ENCODE assay signal across 14 cellular contexts in the genomic region with DNA sequence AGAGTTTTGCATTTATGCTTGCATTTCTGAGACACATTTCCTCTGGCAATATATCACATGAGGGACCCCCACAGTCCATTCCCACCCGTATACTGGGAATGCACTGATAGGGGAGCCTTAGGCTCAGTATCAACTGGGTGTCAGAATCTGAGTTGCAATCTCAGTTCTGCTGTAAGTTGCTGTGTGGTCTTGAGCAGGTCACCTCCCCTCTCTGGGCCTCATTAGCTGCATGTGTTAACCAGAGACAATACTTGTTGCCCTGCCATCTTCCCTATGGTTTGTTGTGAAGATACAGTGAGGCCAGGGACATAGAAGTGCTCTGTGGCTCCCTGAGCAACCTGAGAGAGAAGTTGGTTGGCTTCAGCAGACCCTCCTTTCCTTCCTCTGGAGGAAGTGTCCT. TPM values are rescaled to one million over a fixed set of nuclear protein-coding genes. Genes with fewer than 3 reads are reported as not detected.
DNase-seq lines count a peak whose midpoint lies in the region; ATAC-seq and TF ChIP-seq lines count a peak whose summit lies in the region.
"Had no signal": no experiment of that assay in that cellular context is flagged by ENCODE, and none has a peak within 500 bp of the region (broad histone marks: within the 10 kb centered on the region; RNA-seq: fewer than 3 reads in every experiment).

No MANE protein-coding gene starts in this region.

- ATAC-seq in activated naive CD8-positive, alpha-beta T cell treated with anti-CD3 and anti-CD28 coated beads, Interleukin-2, amount 10 ng/mL, durations not matched to agents 7 days and 5 days (ENCODE audit: low read depth) = no peak
- no peak for ATAC-seq in activated naive CD8-positive, alpha-beta T cell treated with anti-CD3 and anti-CD28 coated beads, Interleukin-2, amount 50 U/mL, for 24 hours
- ATAC-seq: HepG2 had no signal

- H3K4me3 ChIP-seq in SJCRH30 (no peak overlapping the region), muscle layer of duodenum (ENCODE audit: low read depth in 1 of 2, low read length in 2 of 2) (no peak overlapping the region), BE2C (ENCODE audit: low read depth, low read length) (no peak overlapping the region)

- no peak overlapping the region for H3K4me3 Mint-ChIP-seq in activated naive CD8-positive, alpha-beta T cell treated with anti-CD3 and anti-CD28 coated beads, Interleukin-2, amount 10 ng/mL, durations not matched to agents 7 days and 5 days
- H3K4me3 Mint-ChIP-seq in activated naive CD8-positive, alpha-beta T cell treated with anti-CD3 and anti-CD28 coated beads, Interleukin-2, amount 50 U/mL, for 24 hours = no peak overlapping the region
- H3K4me3 Mint-ChIP-seq: B cell; CD4-positive, alpha-beta memory T cell had no signal

- H3K27ac ChIP-seq in SJCRH30 = peak overlapping the region; percentile 74; the same call in 1 of the 2 replicates
- H3K27ac ChIP-seq in muscle layer of duodenum (ENCODE audit: low read length) = peak overlapping the region; percentile 18
- H3K27ac ChIP-seq: C4-2B had no signal

- no peaks in the 10 kb centered on the region for H3K27me3 Mint-ChIP-seq in activated naive CD8-positive, alpha-beta T cell treated with anti-CD3 and anti-CD28 coated beads, Interleukin-2, amount 10 ng/mL, durations not matched to agents 7 days and 5 days
- no peaks in the 10 kb centered on the region for H3K27me3 Mint-ChIP-seq in activated naive CD8-positive, alpha-beta T cell treated with anti-CD3 and anti-CD28 coated beads, Interleukin-2, amount 50 U/mL, for 24 hours
- H3K27me3 Mint-ChIP-seq: B cell; CD4-positive, alpha-beta memory T cell had no signal

- POLR2A ChIA-PET in activated naive CD8-positive, alpha-beta T cell treated with anti-CD3 and anti-CD28 coated beads, Interleukin-2, amount 10 ng/mL, durations not matched to agents 7 days and 5 days (lab: Charles Lee) = interaction anchor here (0.5 to 1.3 kb wide), 2 partner anchors 48 to 55 kb away, joined by 3 read pairs; no protein-coding TSS in a partner anchor

- peaks cover 16% of the 10 kb centered on the region for H3K36me3 Mint-ChIP-seq in activated naive CD8-positive, alpha-beta T cell treated with anti-CD3 and anti-CD28 coated beads, Interleukin-2, amount 10 ng/mL, durations not matched to agents 7 days and 5 days
- H3K36me3 Mint-ChIP-seq in activated naive CD8-positive, alpha-beta T cell treated with anti-CD3 and anti-CD28 coated beads, Interleukin-2, amount 50 U/mL, for 24 hours (ENCODE audit: low read depth) = peaks cover under 1% of the 10 kb centered on the region

- H3K9me3 ChIP-seq in SJCRH30 (replicated peaks) (no peaks in the 10 kb centered on the region), muscle layer of duodenum (ENCODE audit: control insufficient read depth in 1 of 2, low read length in 2 of 2) (no peaks in the 10 kb centered on the region), BE2C (no peaks in the 10 kb centered on the region)

- no peak for DNase-seq in activated naive CD8-positive, alpha-beta T cell treated with anti-CD3 and anti-CD28 coated beads, Interleukin-2, amount 10 ng/mL, durations not matched to agents 7 days and 5 days
- DNase-seq in activated naive CD8-positive, alpha-beta T cell treated with anti-CD3 and anti-CD28 coated beads, Interleukin-2, amount 50 U/mL, for 24 hours = no peak
- DNase-seq in SJCRH30 = no peak
- DNase-seq in 8988T = no peak
- DNase-seq in DMS153 treated with DMSO at 0.1 percent for 48 hours (lab: John Stamatoyannopoulos, UW; ENCODE audit: unreplicated experiment) = no peak
- no peak for DNase-seq in BE2C
- DNase-seq: CD4-positive, alpha-beta memory T cell; DMS79 treated with DMSO at 0.1 percent for 48 hours; EL; HCEC 1CT had no signal

- H3K27ac Mint-ChIP-seq in activated naive CD8-positive, alpha-beta T cell treated with anti-CD3 and anti-CD28 coated beads, Interleukin-2, amount 10 ng/mL, durations not matched to agents 7 days and 5 days = peak overlapping the region; percentile 47
- H3K27ac Mint-ChIP-seq in activated naive CD8-positive, alpha-beta T cell treated with anti-CD3 and anti-CD28 coated beads, Interleukin-2, amount 50 U/mL, for 24 hours = no peak overlapping the region
- H3K27ac Mint-ChIP-seq: B cell had no signal

- H3K4me1 Mint-ChIP-seq in activated naive CD8-positive, alpha-beta T cell treated with anti-CD3 and anti-CD28 coated beads, Interleukin-2, amount 10 ng/mL, durations not matched to agents 7 days and 5 days = peaks cover 55% of the 10 kb centered on the region
- peaks cover 19% of the 10 kb centered on the region for H3K4me1 Mint-ChIP-seq in activated naive CD8-positive, alpha-beta T cell treated with anti-CD3 and anti-CD28 coated beads, Interleukin-2, amount 50 U/mL, for 24 hours

- no peaks in the 10 kb centered on the region for H3K36me3 ChIP-seq in SJCRH30
- H3K36me3 ChIP-seq in muscle layer of duodenum (ENCODE audit: control insufficient read depth in 1 of 2, insufficient read depth in 2 of 2, low read length in 2 of 2) = peaks cover 0 to 49% of the 10 kb centered on the region in 2 donors
- H3K36me3 ChIP-seq in BE2C = no peaks in the 10 kb centered on the region

- no peak for TF ChIP-seq CTCF in BE2C (IDR thresholded peaks at IDR 0.05; ENCODE audit: low read depth, low read length)

- H3K9me3 Mint-ChIP-seq in activated naive CD8-positive, alpha-beta T cell treated with anti-CD3 and anti-CD28 coated beads, Interleukin-2, amount 10 ng/mL, durations not matched to agents 7 days and 5 days = peaks cover 11% of the 10 kb centered on the region
- H3K9me3 Mint-ChIP-seq in activated naive CD8-positive, alpha-beta T cell treated with anti-CD3 and anti-CD28 coated beads, Interleukin-2, amount 50 U/mL, for 24 hours = peaks cover 2% of the 10 kb centered on the region

- H3K27me3 ChIP-seq in SJCRH30 = no peaks in the 10 kb centered on the region
- H3K27me3 ChIP-seq in muscle layer of duodenum (ENCODE audit: low read depth, low read length) = no peaks in the 10 kb centered on the region
- H3K27me3 ChIP-seq in BE2C = no peaks in the 10 kb centered on the region

- peaks cover 44% of the 10 kb centered on the region for H3K4me1 ChIP-seq in SJCRH30
- H3K4me1 ChIP-seq in muscle layer of duodenum (ENCODE audit: control insufficient read depth in 1 of 2, insufficient read depth in 2 of 2, low read length in 2 of 2) = no peaks in the 10 kb centered on the region
- H3K4me1 ChIP-seq in BE2C = no peaks in the 10 kb centered on the region

RNA-seq across cellular contexts. Expression of a gene that starts 55.7 kb away (rescaled TPM):
- 10 to 100 TPM; 82.7 to 83.5 TPM for total RNA-seq in activated naive CD8-positive, alpha-beta T cell treated with anti-CD3 and anti-CD28 coated beads, Interleukin-2, amount 10 ng/mL, durations not matched to agents 7 days and 5 days
- total RNA-seq in SJCRH30 (2014; rRNA removed; shearing (Covaris generic)) = 85.0 and 97.4 TPM in 2 replicates
- 3.2 TPM for polyA plus RNA-seq in BE2C (2012; ENCODE audit: insufficient read depth, insufficient read length, low read depth)
